In the genomic region with DNA sequence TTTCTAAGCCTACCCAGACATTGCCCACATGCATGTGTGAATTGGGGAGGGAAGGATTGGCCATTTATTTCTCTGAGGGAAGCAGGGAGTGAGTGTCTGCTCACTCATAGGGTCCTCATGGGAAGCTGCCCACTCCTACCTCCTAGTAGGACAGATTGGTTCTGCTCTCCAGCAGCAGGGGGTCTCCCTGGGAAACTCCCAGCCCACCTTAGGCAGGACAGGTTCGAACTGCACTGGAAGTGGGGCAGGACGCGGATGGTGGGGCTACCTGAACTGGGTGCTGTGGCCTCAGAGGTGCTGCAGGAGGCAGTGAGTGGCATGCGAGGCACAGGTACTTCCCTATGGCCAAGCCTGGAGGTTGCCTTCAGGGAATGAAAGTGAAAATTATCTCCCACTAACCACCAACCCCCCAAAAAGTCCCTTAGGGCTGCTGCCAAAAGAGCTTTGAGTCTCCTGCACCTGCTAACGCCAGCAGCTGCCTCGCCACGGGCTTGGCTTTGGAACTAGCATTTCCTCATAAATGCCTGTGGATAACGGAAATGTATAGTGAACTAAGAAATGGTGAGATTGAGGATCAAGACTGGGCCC, we compare ENCODE assay signal across 1 cellular context.
A peak's percentile ranks its signal among the peaks of the same experiment; 100 is the strongest.
TF ChIP-seq lines count a peak whose summit lies in the region.

No MANE protein-coding gene starts in this region.

TF ChIP-seq in GM12878, 131 proteins besides CTCF, POLR2A, EP300 and RAD21 (continued from another document):
- peak; percentile 81; the same call in 1 of the 2 replicates for TF ChIP-seq RELB (IDR thresholded peaks at IDR 0.05; ENCODE audit: low read depth)
- no peak for TF ChIP-seq MXI1 (IDR thresholded peaks at IDR 0.05; ENCODE audit: low read depth, low read length)
- TF ChIP-seq IKZF1 (conservative IDR thresholded peaks at IDR 0.05): peak; percentile 92
- peak; percentile 85 for TF ChIP-seq RUNX3 (IDR thresholded peaks at IDR 0.05; ENCODE audit: low read length)
- TF ChIP-seq GATAD2B (conservative IDR thresholded peaks at IDR 0.05; ENCODE audit: low read depth): peak; percentile 44; the same call in 1 of the 2 replicates
- TF ChIP-seq YY1 (IDR thresholded peaks at IDR 0.05; ENCODE audit: low read depth, low read length): no peak
- TF ChIP-seq PAX5 (IDR thresholded peaks at IDR 0.05; ENCODE audit: borderline replicate concordance, low read depth, low read length): peak; percentile 48; the same call in 1 of the 2 replicates
- TF ChIP-seq, protein P1, sequence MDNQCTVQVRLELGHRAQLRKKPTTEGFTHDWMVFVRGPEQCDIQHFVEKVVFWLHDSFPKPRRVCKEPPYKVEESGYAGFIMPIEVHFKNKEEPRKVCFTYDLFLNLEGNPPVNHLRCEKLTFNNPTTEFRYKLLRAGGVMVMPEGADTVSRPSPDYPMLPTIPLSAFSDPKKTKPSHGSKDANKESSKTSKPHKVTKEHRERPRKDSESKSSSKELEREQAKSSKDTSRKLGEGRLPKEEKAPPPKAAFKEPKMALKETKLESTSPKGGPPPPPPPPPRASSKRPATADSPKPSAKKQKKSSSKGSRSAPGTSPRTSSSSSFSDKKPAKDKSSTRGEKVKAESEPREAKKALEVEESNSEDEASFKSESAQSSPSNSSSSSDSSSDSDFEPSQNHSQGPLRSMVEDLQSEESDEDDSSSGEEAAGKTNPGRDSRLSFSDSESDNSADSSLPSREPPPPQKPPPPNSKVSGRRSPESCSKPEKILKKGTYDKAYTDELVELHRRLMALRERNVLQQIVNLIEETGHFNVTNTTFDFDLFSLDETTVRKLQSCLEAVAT (IDR thresholded peaks at IDR 0.05): 0 out of 2 replicates have a peak, but pooled peaks have one; percentile 25
- TF ChIP-seq IKZF2 (IDR thresholded peaks at IDR 0.05): peak; percentile 79 to 82
- 0 out of 2 replicates have a peak, but pooled peaks have one; percentile 26 for TF ChIP-seq CBFB (IDR thresholded peaks at IDR 0.05; ENCODE audit: low read depth)
- TF ChIP-seq, protein P2, sequence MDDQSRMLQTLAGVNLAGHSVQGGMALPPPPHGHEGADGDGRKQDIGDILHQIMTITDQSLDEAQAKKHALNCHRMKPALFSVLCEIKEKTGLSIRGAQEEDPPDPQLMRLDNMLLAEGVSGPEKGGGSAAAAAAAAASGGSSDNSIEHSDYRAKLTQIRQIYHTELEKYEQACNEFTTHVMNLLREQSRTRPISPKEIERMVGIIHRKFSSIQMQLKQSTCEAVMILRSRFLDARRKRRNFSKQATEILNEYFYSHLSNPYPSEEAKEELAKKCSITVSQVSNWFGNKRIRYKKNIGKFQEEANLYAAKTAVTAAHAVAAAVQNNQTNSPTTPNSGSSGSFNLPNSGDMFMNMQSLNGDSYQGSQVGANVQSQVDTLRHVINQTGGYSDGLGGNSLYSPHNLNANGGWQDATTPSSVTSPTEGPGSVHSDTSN (IDR thresholded peaks at IDR 0.05; ENCODE audit: insufficient replicate concordance, low read depth, low read length): peak; percentile 62
- peak; percentile 72; the same call in 1 of the 2 replicates for TF ChIP-seq DPF2 (IDR thresholded peaks at IDR 0.05)
- TF ChIP-seq NR2C1 (IDR thresholded peaks at IDR 0.05): no peak
- peak; percentile 48 to 53; a peak in 2 of 4 replicates for TF ChIP-seq BHLHE40 (IDR thresholded peaks at IDR 0.05; ENCODE audit: borderline replicate concordance in 1 of 2, low read depth in 2 of 2, low read length in 1 of 2)
- peak; percentile 37; the same call in 1 of the 2 replicates for TF ChIP-seq JUNB (IDR thresholded peaks at IDR 0.05)
- TF ChIP-seq, protein P3, sequence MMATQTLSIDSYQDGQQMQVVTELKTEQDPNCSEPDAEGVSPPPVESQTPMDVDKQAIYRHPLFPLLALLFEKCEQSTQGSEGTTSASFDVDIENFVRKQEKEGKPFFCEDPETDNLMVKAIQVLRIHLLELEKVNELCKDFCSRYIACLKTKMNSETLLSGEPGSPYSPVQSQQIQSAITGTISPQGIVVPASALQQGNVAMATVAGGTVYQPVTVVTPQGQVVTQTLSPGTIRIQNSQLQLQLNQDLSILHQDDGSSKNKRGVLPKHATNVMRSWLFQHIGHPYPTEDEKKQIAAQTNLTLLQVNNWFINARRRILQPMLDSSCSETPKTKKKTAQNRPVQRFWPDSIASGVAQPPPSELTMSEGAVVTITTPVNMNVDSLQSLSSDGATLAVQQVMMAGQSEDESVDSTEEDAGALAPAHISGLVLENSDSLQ (IDR thresholded peaks at IDR 0.05): peak; percentile 85
- TF ChIP-seq SMAD1 (IDR thresholded peaks at IDR 0.05; ENCODE audit: low read depth, partially characterized antibody): no peak
- peak; percentile 62 for TF ChIP-seq BCL11A (IDR thresholded peaks at IDR 0.05; ENCODE audit: low read depth, low read length)
- no peak for TF ChIP-seq SUPT20H (IDR thresholded peaks at IDR 0.05; ENCODE audit: borderline replicate concordance, control insufficient read depth, low read depth, low read length)
- TF ChIP-seq MEF2B (IDR thresholded peaks at IDR 0.05; ENCODE audit: partially characterized antibody, poor library complexity, severe bottlenecking): peak; percentile 24
- 0 out of 2 replicates have a peak, but pooled peaks have one; percentile 25 for TF ChIP-seq MEF2A (IDR thresholded peaks at IDR 0.05; ENCODE audit: insufficient read depth, low read depth, low read length)
- TF ChIP-seq IRF4 (IDR thresholded peaks at IDR 0.05; ENCODE audit: low read depth, low read length): 0 out of 2 replicates have a peak, but pooled peaks have one; percentile 7
- peak; percentile 95 for TF ChIP-seq TCF12 (IDR thresholded peaks at IDR 0.05; ENCODE audit: low read depth, low read length)
- peak; percentile 23; the same call in 1 of the 2 replicates for TF ChIP-seq TBL1XR1 (IDR thresholded peaks at IDR 0.05; ENCODE audit: low read depth, low read length)
- TF ChIP-seq EED (IDR thresholded peaks at IDR 0.05; ENCODE audit: low read depth): peak; percentile 95
TF ChIP-seq in GM12878: peak in this region for 25.
